ENCODE assay signal across 12 cellular contexts in the genomic region with DNA sequence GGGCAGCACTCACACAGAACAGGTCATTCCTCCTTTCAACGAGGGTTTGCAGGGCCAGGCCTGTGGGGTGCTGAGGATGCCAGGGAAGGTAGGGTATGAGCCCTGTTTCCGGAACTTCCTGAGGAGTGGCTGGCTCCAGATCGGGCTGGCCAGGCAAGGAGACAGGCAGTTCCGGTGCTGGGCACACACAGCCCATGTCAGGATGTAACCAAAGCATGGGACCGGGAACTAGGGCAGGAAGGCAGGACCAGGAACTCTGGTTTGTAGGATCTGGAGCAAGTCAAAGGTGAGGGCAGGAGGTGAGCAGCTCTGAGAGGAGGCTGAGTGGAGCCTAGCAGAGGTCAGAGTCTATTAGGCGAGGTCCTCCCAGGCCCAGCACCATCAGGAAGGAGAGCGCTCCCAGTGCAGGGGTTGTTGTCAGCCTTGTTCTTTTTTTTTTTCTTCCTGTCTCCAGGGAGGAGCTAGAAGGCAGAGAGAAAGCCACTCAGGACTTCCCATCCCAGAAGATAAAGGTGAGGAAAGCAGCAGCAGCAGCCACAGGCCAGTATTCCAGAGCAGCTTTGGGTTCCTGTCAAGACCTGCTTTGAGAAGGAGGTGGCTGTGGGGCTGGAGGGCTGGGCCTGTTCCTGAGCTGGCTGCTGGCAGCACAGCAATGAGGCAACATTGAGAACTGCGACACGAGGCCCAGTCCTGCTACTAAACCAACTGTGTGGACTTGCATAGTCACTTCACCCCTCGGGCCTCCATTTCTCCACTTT. TPM values are rescaled to one million over a fixed set of nuclear protein-coding genes. Genes with fewer than 3 reads are reported as not detected.
DNase-seq lines count a peak whose midpoint lies in the region; ATAC-seq and TF ChIP-seq lines count a peak whose summit lies in the region.
"Had no signal": no experiment of that assay in that cellular context is flagged by ENCODE, and none has a peak within 500 bp of the region (broad histone marks: within the 10 kb centered on the region; RNA-seq: fewer than 3 reads in every experiment).

No MANE protein-coding gene starts in this region.

- in situ Hi-C loops in transverse colon (cut with MboI; ENCODE audit: low pct_ligation_motif_present in 1 of 4, low pct_unique_long_range_greater_than_20kb in 1 of 4, low sequenced_read_pairs in 3 of 4) = no loop called here

- no peaks in the 10 kb centered on the region for H3K9me3 Mint-ChIP-seq in activated T-helper 17 cell treated with anti-CD3 and anti-CD28 coated beads, Interleukin-2, amount 50 U/mL, for 72 hours
- no peaks in the 10 kb centered on the region for H3K9me3 Mint-ChIP-seq in activated naive CD4-positive, alpha-beta T cell treated with anti-CD3 and anti-CD28 coated beads, Interleukin-2, amount 50 U/mL, for 72 hours

- H3K9me3 ChIP-seq in transverse colon = no peaks in the 10 kb centered on the region

- TF ChIP-seq CTCF in transverse colon (IDR thresholded peaks at IDR 0.05) = no peak

- TF ChIP-seq POLR2A in transverse colon (IDR thresholded peaks at IDR 0.05) = peak; percentile 39

- no peak overlapping the region for H3K4me3 Mint-ChIP-seq in activated T-helper 17 cell treated with anti-CD3 and anti-CD28 coated beads, Interleukin-2, amount 50 U/mL, for 72 hours
- H3K4me3 Mint-ChIP-seq: activated CD4-positive, alpha-beta T cell treated with anti-CD3 and anti-CD28 coated beads for 36 hours had no signal

- no peak for TF ChIP-seq EP300 in transverse colon (IDR thresholded peaks at IDR 0.05; ENCODE audit: low read depth)

- H3K4me3 ChIP-seq in transverse colon = no peak overlapping the region

- H3K36me3 ChIP-seq in transverse colon = no peaks in the 10 kb centered on the region

- no peaks in the 10 kb centered on the region for H3K27me3 Mint-ChIP-seq in activated T-helper 17 cell treated with anti-CD3 and anti-CD28 coated beads, Interleukin-2, amount 50 U/mL, for 72 hours
- H3K27me3 Mint-ChIP-seq: activated CD4-positive, alpha-beta T cell treated with anti-CD3 and anti-CD28 coated beads for 36 hours had no signal

- no peaks in the 10 kb centered on the region for H3K27me3 ChIP-seq in transverse colon

- intact Hi-C loops in transverse colon (cut with DNase I; ENCODE audit: low total_unique reads) = no loop called here

- peaks cover 0 to 56% (median 12%) of the 10 kb centered on the region in 4 donors for H3K4me1 ChIP-seq in transverse colon

- no peak for ATAC-seq in activated T-helper 17 cell treated with anti-CD3 and anti-CD28 coated beads, Interleukin-2, amount 50 U/mL, for 72 hours (replicated peaks)
- ATAC-seq in left lobe of liver = peak; percentile 79
- ATAC-seq in activated naive CD4-positive, alpha-beta T cell treated with anti-CD3 and anti-CD28 coated beads, Interleukin-2, amount 50 U/mL, for 72 hours = no peak
- ATAC-seq: activated CD4-positive, alpha-beta T cell treated with anti-CD3 and anti-CD28 coated beads for 36 hours had no signal

- DNase-seq in NCI-H82 (lab: John Stamatoyannopoulos, UW) (peak; percentile 11), NCI-H82 treated with DMSO at 0.1 percent for 48 hours (lab: John Stamatoyannopoulos, UW; ENCODE audit: unreplicated experiment) (no peak), left lobe of liver (ENCODE audit: low spot score) (no peak), transverse colon (peak; percentile 70), NCI-H1436 treated with DMSO at 0.1 percent for 48 hours (lab: John Stamatoyannopoulos, UW) (no peak)
- no peak for DNase-seq in activated naive CD4-positive, alpha-beta T cell treated with anti-CD3 and anti-CD28 coated beads, Interleukin-2, amount 50 U/mL, for 72 hours (ENCODE audit: low spot score in 2 of 2)
- no peak for DNase-seq in stimulated activated CD4-positive, alpha-beta T cell treated with anti-CD3 and anti-CD28 coated beads, Interleukin-4, amount 100 ng/mL, for 4 hours
- DNase-seq: activated CD4-positive, alpha-beta T cell treated with anti-CD3 and anti-CD28 coated beads for 36 hours; activated effector memory CD4-positive, alpha-beta T cell treated with Interleukin-2 at 50 U/mL for 16 hours; NCI-H226; SHP77 had no signal

- 46 to 63% methylated on average over 7 to 10 of the region's 10 CpGs for WGBS in transverse colon (ENCODE audit: low coverage in 1 of 2), 2 donors

- H3K36me3 Mint-ChIP-seq in activated T-helper 17 cell treated with anti-CD3 and anti-CD28 coated beads, Interleukin-2, amount 50 U/mL, for 72 hours (ENCODE audit: low read depth) = no peaks in the 10 kb centered on the region
- H3K36me3 Mint-ChIP-seq in activated naive CD4-positive, alpha-beta T cell treated with anti-CD3 and anti-CD28 coated beads, Interleukin-2, amount 50 U/mL, for 72 hours = no peaks in the 10 kb centered on the region

- peak overlapping the region; percentile 65 to 78 (median 75) for H3K27ac ChIP-seq in transverse colon

- H3K4me1 Mint-ChIP-seq in activated T-helper 17 cell treated with anti-CD3 and anti-CD28 coated beads, Interleukin-2, amount 50 U/mL, for 72 hours = no peaks in the 10 kb centered on the region
- H3K4me1 Mint-ChIP-seq: activated CD4-positive, alpha-beta T cell treated with anti-CD3 and anti-CD28 coated beads for 36 hours had no signal

- H3K27ac Mint-ChIP-seq in activated T-helper 17 cell treated with anti-CD3 and anti-CD28 coated beads, Interleukin-2, amount 50 U/mL, for 72 hours = peak overlapping the region; percentile 13
- peak overlapping the region in 1 of 2 donors; percentile 71 for H3K27ac Mint-ChIP-seq in activated naive CD4-positive, alpha-beta T cell treated with anti-CD3 and anti-CD28 coated beads, Interleukin-2, amount 50 U/mL, for 72 hours
- H3K27ac Mint-ChIP-seq: activated CD4-positive, alpha-beta T cell treated with anti-CD3 and anti-CD28 coated beads for 36 hours had no signal

RNA-seq across cellular contexts. Expression of a gene that starts 49.0 kb away (rescaled TPM):
- total RNA-seq in activated T-helper 17 cell treated with anti-CD3 and anti-CD28 coated beads, Interleukin-2, amount 50 U/mL, for 72 hours = 10 to 100 TPM in 1 of 2 donors, 1 to 10 TPM in 1; 4.1 to 10.3 TPM
- total RNA-seq in left lobe of liver = 10.9 TPM
- total RNA-seq in transverse colon = 10 to 100 TPM in 2 of 4 donors, 1 to 10 TPM in 2; 1.8 to 15.8 (median 10.8) TPM
- 1 to 10 TPM; 6.4 to 9.6 TPM for total RNA-seq in activated naive CD4-positive, alpha-beta T cell treated with anti-CD3 and anti-CD28 coated beads, Interleukin-2, amount 50 U/mL, for 72 hours

Comparison
In these comparisons a context has a peak if more than half of its experiments do, and no peak if none do; other contexts are left out.
1. DNase-seq: peak in NCI-H82 (single experiment) and transverse colon (single experiment); none in NCI-H82 treated with DMSO at 0.1 percent for 48 hours (single experiment), left lobe of liver (single experiment), activated naive CD4-positive, alpha-beta T cell treated with anti-CD3 and anti-CD28 coated beads, Interleukin-2, amount 50 U/mL, for 72 hours (0 of 2), NCI-H1436 treated with DMSO at 0.1 percent for 48 hours (single experiment) and stimulated activated CD4-positive, alpha-beta T cell treated with anti-CD3 and anti-CD28 coated beads, Interleukin-4, amount 100 ng/mL, for 4 hours (0 of 2).